ENCODE assay signal across 21 cellular contexts in genomic region chr12:24231298-24231697, GRCh38.
A peak's percentile ranks its signal among the peaks of the same experiment; 100 is the strongest.
DNase-seq lines count a peak whose midpoint lies in the region; ATAC-seq and TF ChIP-seq lines count a peak whose summit lies in the region.
"Had no signal": no experiment of that assay in that cellular context is flagged by ENCODE, and none has a peak within 500 bp of the region (broad histone marks: within the 10 kb centered on the region; RNA-seq: fewer than 3 reads in every experiment).

No MANE protein-coding gene starts in this region.

- 88 to 92% methylated on average over 4 to 5 of the region's 5 CpGs for WGBS in gastroesophageal sphincter (ENCODE audit: low coverage in 1 of 2), 2 donors

- TF ChIP-seq EP300 in gastroesophageal sphincter (IDR thresholded peaks at IDR 0.05), result no peak

- ATAC-seq in GM19372 (IDR thresholded peaks at IDR 0.05; ENCODE audit: low read depth, unreplicated experiment) (peak; percentile 71), HG02610 (IDR thresholded peaks at IDR 0.05; ENCODE audit: unreplicated experiment) (peak; percentile 68), HG03196 (IDR thresholded peaks at IDR 0.05; ENCODE audit: unreplicated experiment) (peak; percentile 89), gastroesophageal sphincter (no peak)
- ATAC-seq: CD8-positive, alpha-beta T cell; sciatic nerve had no signal

- H3K9ac ChIP-seq in BLaER1, result no peak overlapping the region

- no peak overlapping the region for H3K27ac ChIP-seq in BLaER1
- no peak overlapping the region for H3K27ac ChIP-seq in gastroesophageal sphincter
- H3K27ac ChIP-seq: 22Rv1, ascending aorta, neutrophil, Peyer's patch, transverse colon, VCaP had no signal

- no peaks in the 10 kb centered on the region for H4K20me1 ChIP-seq in BLaER1

- H3K4me3 ChIP-seq in BLaER1, result no peak overlapping the region
- H3K4me3 ChIP-seq in gastroesophageal sphincter, result no peak overlapping the region
- H3K4me3 ChIP-seq: ascending aorta, Peyer's patch, transverse colon had no signal

- H3K4me1 ChIP-seq in BLaER1, result peaks cover 7% of the 10 kb centered on the region
- no peaks in the 10 kb centered on the region for H3K4me1 ChIP-seq in gastroesophageal sphincter
- H3K4me1 ChIP-seq: Peyer's patch, transverse colon had no signal

- DNase-seq in GF-D8 (lab: John Stamatoyannopoulos, UW) (no peak), NCI-H82 (lab: John Stamatoyannopoulos, UW) (no peak), NCI-H526 treated with DMSO at 0.1 percent for 48 hours (lab: John Stamatoyannopoulos, UW) (no peak)
- DNase-seq: activated gamma-delta T cell; CD8-positive, alpha-beta T cell; cortex of kidney; HCEC 1CT; NCI-H187; NCI-H69; Peyer's patch; transverse colon had no signal

- no peak for TF ChIP-seq CTCF in gastroesophageal sphincter (IDR thresholded peaks at IDR 0.05)

- H3K9me3 ChIP-seq in BLaER1 (no peaks in the 10 kb centered on the region), gastroesophageal sphincter (no peaks in the 10 kb centered on the region)
- H3K9me3 ChIP-seq: ascending aorta, neutrophil, Peyer's patch, transverse colon had no signal

- TF ChIP-seq POLR2A in gastroesophageal sphincter (IDR thresholded peaks at IDR 0.05), result no peak

- H3K36me3 ChIP-seq in BLaER1 (no peaks in the 10 kb centered on the region), gastroesophageal sphincter (no peaks in the 10 kb centered on the region)
- H3K36me3 ChIP-seq: ascending aorta, neutrophil, Peyer's patch, transverse colon had no signal

- peak overlapping the region; percentile 32 for H3K4me2 ChIP-seq in BLaER1

- H3K27me3 ChIP-seq in BLaER1 (no peaks in the 10 kb centered on the region), gastroesophageal sphincter (no peaks in the 10 kb centered on the region)
- H3K27me3 ChIP-seq: ascending aorta, neutrophil, Peyer's patch, transverse colon had no signal
